In the genomic region with DNA sequence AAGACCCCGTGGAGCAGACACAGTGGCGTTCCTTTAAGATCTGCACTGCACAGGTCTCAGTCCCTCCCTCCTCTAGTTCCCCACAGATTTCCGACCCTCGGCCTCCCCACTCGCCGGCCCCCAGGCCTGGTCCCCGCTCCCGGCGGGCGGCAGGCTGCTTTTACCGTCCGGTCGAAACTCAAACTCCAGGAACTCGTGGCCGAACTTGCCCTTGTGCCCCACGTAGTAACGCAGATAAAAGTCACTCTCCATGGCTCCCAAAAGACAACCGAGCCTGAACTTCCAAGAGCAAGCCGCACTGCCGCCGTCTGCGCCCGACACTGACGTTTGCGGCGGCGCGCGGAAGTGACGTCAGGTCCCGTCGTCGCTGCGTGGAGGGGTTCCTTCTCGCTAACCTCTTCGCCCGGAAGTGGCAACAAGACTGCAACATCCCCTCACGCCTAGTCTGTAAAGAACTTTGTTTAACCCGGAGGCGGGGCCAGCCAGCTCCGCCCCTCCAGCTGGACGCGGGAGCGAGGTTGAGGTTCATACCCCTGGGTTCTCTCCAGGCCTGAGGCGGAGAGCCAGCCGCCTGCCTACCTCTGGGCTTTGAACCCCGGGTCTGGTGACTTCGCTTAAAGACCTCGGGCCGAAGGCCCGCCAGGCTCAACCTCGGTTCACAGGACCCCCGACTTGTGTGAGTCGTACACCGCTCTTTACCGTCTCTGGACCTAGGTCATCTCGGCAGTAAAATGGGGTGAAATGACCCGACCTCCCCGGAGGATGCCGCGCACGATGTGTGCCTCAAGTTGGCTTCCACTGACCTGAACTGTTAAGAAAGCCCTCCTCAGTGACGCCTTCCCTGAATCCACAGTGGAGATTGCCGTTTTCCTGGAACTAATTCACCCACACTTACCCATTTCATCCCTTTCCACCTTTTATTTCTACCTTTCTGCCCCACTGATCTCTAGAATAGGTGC, we compare ENCODE assay signal across 8 cellular contexts.
DNase-seq lines count a peak whose midpoint lies in the region; ATAC-seq and TF ChIP-seq lines count a peak whose summit lies in the region.

TSS of gene MAGOH (minus strand) at position 322 of the 959 bp plus-strand sequence. CDS start at position 252, 70 bp downstream.

- H3K4me1 Mint-ChIP-seq in central memory CD8-positive, alpha-beta T cell: peaks cover 29% of the 10 kb centered on the region

- TF ChIP-seq CTCF in AG09309 (IDR thresholded peaks at IDR 0.05; ENCODE audit: control insufficient read depth, insufficient read depth, low read depth, low read length, missing control alignments): no peak

- H3K27ac Mint-ChIP-seq in central memory CD8-positive, alpha-beta T cell (ENCODE audit: low read depth): peak within 1 kb of the TSS; percentile 98

- ATAC-seq in GM19025 (IDR thresholded peaks at IDR 0.05; ENCODE audit: low read depth, unreplicated experiment) (peak; percentile 96), HG03342 (IDR thresholded peaks at IDR 0.05; ENCODE audit: unreplicated experiment) (peak; percentile 90)
- ATAC-seq in central memory CD8-positive, alpha-beta T cell (replicated peaks; ENCODE audit: extremely low read depth, poor library complexity, severe bottlenecking): peak; percentile 98

- H3K4me3 Mint-ChIP-seq in central memory CD8-positive, alpha-beta T cell: peak within 1 kb of the TSS; percentile 100

- peak; percentile 80 for DNase-seq in AG09309 (ENCODE audit: low read depth)
- peak; percentile 95 to 98 for DNase-seq in NCI-H446 (lab: John Stamatoyannopoulos, UW)
- DNase-seq in activated CD4-positive, CD25-positive, alpha-beta regulatory T cell treated with anti-CD3 and anti-CD28 coated beads, Interleukin-2, amount 50 U/mL, for 16 hours (ENCODE audit: low read depth, low spot score): peak; percentile 90
- DNase-seq in central memory CD8-positive, alpha-beta T cell (ENCODE audit: low spot score in 2 of 2): peak; percentile 92 to 94
- peak; percentile 97 for DNase-seq in iris pigment epithelial cell (ENCODE audit: low read depth)
- peak; percentile 92 for DNase-seq in stimulated activated CD4-positive, alpha-beta T cell treated with anti-CD3 and anti-CD28 coated beads, Interleukin-12 subunit alpha, Interleukin-12 subunit beta, amount 100 ng/mL, for 4 hours

- H3K27me3 Mint-ChIP-seq in central memory CD8-positive, alpha-beta T cell: no peaks in the 10 kb centered on the region

- peaks cover 29% of the 10 kb centered on the region for H3K36me3 Mint-ChIP-seq in central memory CD8-positive, alpha-beta T cell (ENCODE audit: insufficient read depth)

- H3K4me3 ChIP-seq in AG09309 (ENCODE audit: control insufficient read depth, low read depth, low read length): peak within 1 kb of the TSS; percentile 99

- no peaks in the 10 kb centered on the region for H3K9me3 Mint-ChIP-seq in central memory CD8-positive, alpha-beta T cell

Comparison
In these comparisons a context has a peak if more than half of its experiments do, and no peak if none do; other contexts are left out.
1. Peak in every context shown above with its lines: DNase-seq, ATAC-seq and H3K4me3 ChIP-seq.